In genomic region chr1:161192476-161193465, GRCh38 we compare ENCODE assay signal across 8 cellular contexts. TPM values are rescaled to one million over a fixed set of nuclear protein-coding genes. Genes with fewer than 3 reads are reported as not detected.
DNase-seq lines count a peak whose midpoint lies in the region; ATAC-seq, FAIRE-seq and TF ChIP-seq lines count a peak whose summit lies in the region.

No MANE protein-coding gene starts in this region.

- no peak overlapping the region for H3K4me3 Mint-ChIP-seq in astrocyte (ENCODE audit: unreplicated experiment)

- H4K20me1 ChIP-seq in DND-41 (ENCODE audit: insufficient read depth, low read length) = no peaks in the 10 kb centered on the region
- no peaks in the 10 kb centered on the region for H4K20me1 ChIP-seq in astrocyte (ENCODE audit: insufficient read depth, low read length)
- no peaks in the 10 kb centered on the region for H4K20me1 ChIP-seq in smooth muscle cell (ENCODE audit: low read depth)

- no peak overlapping the region for H3K27ac ChIP-seq in DND-41 (ENCODE audit: low read length)
- no peak overlapping the region for H3K27ac ChIP-seq in astrocyte (ENCODE audit: low read depth, low read length)
- H3K27ac ChIP-seq in smooth muscle cell (ENCODE audit: low read depth) = no peak overlapping the region

- ATAC-seq in DND-41 (ENCODE audit: insufficient read depth, low read depth) (peak; percentile 96), HG02588 (IDR thresholded peaks at IDR 0.05; ENCODE audit: unreplicated experiment) (peak; percentile 60), HG02840 (IDR thresholded peaks at IDR 0.05; ENCODE audit: low FRiP score, unreplicated experiment) (no peak)

- H3K27me3 Mint-ChIP-seq in astrocyte (ENCODE audit: low read depth, unreplicated experiment) = peaks cover 2% of the 10 kb centered on the region

- no peaks in the 10 kb centered on the region for H3K36me3 Mint-ChIP-seq in astrocyte (ENCODE audit: low read depth, unreplicated experiment)

- peaks cover 12% of the 10 kb centered on the region for H3K4me1 Mint-ChIP-seq in astrocyte (ENCODE audit: low read depth, unreplicated experiment)

- H3K9me3 ChIP-seq in DND-41 (ENCODE audit: insufficient read depth, low read length, severe bottlenecking) = no peaks in the 10 kb centered on the region
- no peaks in the 10 kb centered on the region for H3K9me3 ChIP-seq in astrocyte (ENCODE audit: insufficient read depth, low read depth, low read length)
- no peaks in the 10 kb centered on the region for H3K9me3 ChIP-seq in smooth muscle cell (replicated peaks; ENCODE audit: low read depth)

- H3K4me1 ChIP-seq in DND-41 (ENCODE audit: insufficient read depth, low read length) = peaks cover 3% of the 10 kb centered on the region; the same call in 1 of the 2 replicates
- peaks cover 13% of the 10 kb centered on the region for H3K4me1 ChIP-seq in astrocyte (ENCODE audit: insufficient read depth, low read length)
- peaks cover 18% of the 10 kb centered on the region for H3K4me1 ChIP-seq in smooth muscle cell (ENCODE audit: low read depth)

- H3K9me3 Mint-ChIP-seq in astrocyte (ENCODE audit: unreplicated experiment) = no peaks in the 10 kb centered on the region

- peak overlapping the region; percentile 71 for H3K27ac Mint-ChIP-seq in astrocyte (ENCODE audit: unreplicated experiment)

- peak; percentile 96 for TF ChIP-seq CTCF in DND-41 (IDR thresholded peaks at IDR 0.05; ENCODE audit: borderline replicate concordance, extremely low read depth, low read length, poor library complexity, severe bottlenecking)
- TF ChIP-seq CTCF in astrocyte (IDR thresholded peaks at IDR 0.05; ENCODE audit: insufficient read depth, low read depth, low read length) = peak; percentile 95
- TF ChIP-seq CTCF in smooth muscle cell (IDR thresholded peaks at IDR 0.05; ENCODE audit: borderline replicate concordance, insufficient read depth, poor library complexity, severe bottlenecking) = peak; percentile 78

- H3K4me2 ChIP-seq in DND-41 (ENCODE audit: insufficient read depth, low read length) (no peak overlapping the region), astrocyte (ENCODE audit: low read length) (no peak overlapping the region), smooth muscle cell (no peak overlapping the region)

- no peak for FAIRE-seq in astrocyte (lab: Jason Lieb, UNC)

- no peaks in the 10 kb centered on the region for H3K36me3 ChIP-seq in DND-41 (ENCODE audit: insufficient read depth, low read length)
- no peaks in the 10 kb centered on the region for H3K36me3 ChIP-seq in astrocyte (ENCODE audit: insufficient read depth, low read length)
- no peaks in the 10 kb centered on the region for H3K36me3 ChIP-seq in smooth muscle cell (ENCODE audit: low read depth)

- H3K79me2 ChIP-seq in DND-41 (ENCODE audit: insufficient read depth, low read length) = no peaks in the 10 kb centered on the region
- H3K79me2 ChIP-seq in astrocyte (ENCODE audit: insufficient read depth, low read length) = no peaks in the 10 kb centered on the region
- H3K79me2 ChIP-seq in smooth muscle cell (ENCODE audit: low read depth) = peaks cover 6% of the 10 kb centered on the region

- H3K4me3 ChIP-seq in DND-41 (ENCODE audit: low read depth in 1 of 2, low read length in 2 of 2) (no peak overlapping the region), astrocyte (ENCODE audit: insufficient read depth, low read depth, low read length) (no peak overlapping the region), smooth muscle cell (no peak overlapping the region)

- H3K27me3 ChIP-seq in DND-41 (ENCODE audit: insufficient read depth, low read length, poor library complexity) = no peaks in the 10 kb centered on the region
- H3K27me3 ChIP-seq in astrocyte (ENCODE audit: insufficient read depth, low read length) = no peaks in the 10 kb centered on the region
- no peaks in the 10 kb centered on the region for H3K27me3 ChIP-seq in smooth muscle cell (ENCODE audit: low read depth)

- H3K9ac ChIP-seq in DND-41 (ENCODE audit: low read depth, low read length) (no peak overlapping the region), astrocyte (ENCODE audit: low read length) (no peak overlapping the region), smooth muscle cell (ENCODE audit: low read depth) (no peak overlapping the region)

- peak overlapping the region; percentile 58 for H2AFZ ChIP-seq in DND-41 (ENCODE audit: low read depth, low read length)
- no peak overlapping the region for H2AFZ ChIP-seq in astrocyte (ENCODE audit: low read depth, low read length)
- H2AFZ ChIP-seq in smooth muscle cell (ENCODE audit: low read depth) = no peak overlapping the region

- peaks cover 7% of the 10 kb centered on the region for H3F3A ChIP-seq in smooth muscle cell (ENCODE audit: low read depth)

- WGBS in smooth muscle cell (ENCODE audit: low lambda C conversion rate) = 63% methylated on average over 13 of the region's 15 CpGs

- DNase-seq in DND-41 (peak; percentile 76), NCI-H2029 treated with DMSO at 0.1 percent for 48 hours (lab: John Stamatoyannopoulos, UW) (peak; percentile 50), T1000 (lab: John Stamatoyannopoulos, UW) (peak; percentile 44), astrocyte (ENCODE audit: low read depth) (peak; percentile 27), hypothalamus (lab: John Stamatoyannopoulos, UW) (peak in 39 of 51 donors; percentile 14 to 72 (median 43)), smooth muscle cell (lab: John Stamatoyannopoulos, UW; ENCODE audit: unreplicated experiment) (no peak)

RNA-seq across cellular contexts. Expression of gene ADAMTS4, which starts 6.1 kb away (rescaled TPM):
- 2.7 and 5.1 TPM in 2 replicates for total RNA-seq in astrocyte
- 11.5 and 17.1 TPM in 2 replicates for total RNA-seq in smooth muscle cell
- 17.7 and 28.3 TPM in 2 replicates for polyA plus RNA-seq in smooth muscle cell

RNA-seq across cellular contexts. Expression of gene NDUFS2, which starts 9.4 kb away (rescaled TPM):
- total RNA-seq in astrocyte = 59.9 and 69.0 TPM in 2 replicates
- total RNA-seq in smooth muscle cell = 54.3 and 58.1 TPM in 2 replicates
- polyA plus RNA-seq in smooth muscle cell = 136 and 139 TPM in 2 replicates

RNA-seq across cellular contexts. Expression of gene B4GALT3, which starts 15.5 kb away (rescaled TPM):
- 39.6 and 40.4 TPM in 2 replicates for total RNA-seq in astrocyte
- 21.4 and 21.9 TPM in 2 replicates for total RNA-seq in smooth muscle cell
- polyA plus RNA-seq in smooth muscle cell = 44.9 and 47.0 TPM in 2 replicates

RNA-seq across cellular contexts. Expression of gene FCER1G, which starts 22.3 kb away (rescaled TPM):
- total RNA-seq in astrocyte (0.68 and 0.91 TPM in 2 replicates), smooth muscle cell (not detected in 2 replicates)
- polyA plus RNA-seq in smooth muscle cell = 0.78 and 0.98 TPM in 2 replicates

RNA-seq across cellular contexts. Expression of gene PPOX, which starts 26.5 kb away (rescaled TPM):
- total RNA-seq in astrocyte = 17.0 and 20.0 TPM in 2 replicates
- 14.2 and 16.5 TPM in 2 replicates for total RNA-seq in smooth muscle cell
- 23.8 and 31.6 TPM in 2 replicates for polyA plus RNA-seq in smooth muscle cell
